In the genomic region with DNA sequence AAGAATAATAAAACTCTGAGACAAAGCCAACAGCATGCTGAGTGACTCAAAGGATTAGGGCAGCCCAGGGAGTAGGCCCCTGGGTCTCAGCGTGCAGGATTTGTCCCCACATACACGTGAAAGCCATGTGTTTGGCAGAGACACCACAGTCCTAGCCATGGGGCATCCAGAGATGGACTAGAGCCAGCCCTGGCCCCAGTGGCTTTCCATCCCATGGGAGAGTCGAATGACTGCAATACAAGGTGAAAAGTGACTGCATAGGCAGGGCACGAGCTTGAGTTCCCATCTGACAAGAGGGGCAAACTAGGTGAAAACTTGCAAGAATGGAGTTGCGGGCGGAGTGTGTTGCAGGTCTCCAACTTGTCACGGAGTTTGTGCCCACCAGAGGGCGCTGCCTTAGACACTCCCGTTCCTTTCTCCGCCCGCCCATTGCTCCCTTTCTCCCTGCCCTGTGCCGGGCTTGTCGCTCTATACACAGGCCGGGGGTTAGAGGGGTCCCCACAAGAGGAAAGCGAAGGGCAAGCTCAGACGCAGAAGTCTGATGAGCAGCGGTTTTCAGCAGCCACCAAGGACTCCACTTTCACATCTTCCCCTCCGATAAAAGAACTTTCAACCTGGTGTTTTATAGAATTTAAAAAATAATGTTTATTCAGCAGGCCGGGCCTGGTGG, we compare ENCODE assay signal across 1 cellular context.
TF ChIP-seq lines count a peak whose summit lies in the region.

No MANE protein-coding gene starts in this region.

TF ChIP-seq in GM23338, 12 proteins besides CTCF, POLR2A, EP300 and RAD21 (continued from another document):
- TF ChIP-seq, protein P1, sequence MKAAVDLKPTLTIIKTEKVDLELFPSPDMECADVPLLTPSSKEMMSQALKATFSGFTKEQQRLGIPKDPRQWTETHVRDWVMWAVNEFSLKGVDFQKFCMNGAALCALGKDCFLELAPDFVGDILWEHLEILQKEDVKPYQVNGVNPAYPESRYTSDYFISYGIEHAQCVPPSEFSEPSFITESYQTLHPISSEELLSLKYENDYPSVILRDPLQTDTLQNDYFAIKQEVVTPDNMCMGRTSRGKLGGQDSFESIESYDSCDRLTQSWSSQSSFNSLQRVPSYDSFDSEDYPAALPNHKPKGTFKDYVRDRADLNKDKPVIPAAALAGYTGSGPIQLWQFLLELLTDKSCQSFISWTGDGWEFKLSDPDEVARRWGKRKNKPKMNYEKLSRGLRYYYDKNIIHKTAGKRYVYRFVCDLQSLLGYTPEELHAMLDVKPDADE (IDR thresholded peaks at IDR 0.05) = no peak; the same call in 1 of the 2 replicates
- TF ChIP-seq EZH2 (IDR thresholded peaks at IDR 0.05; ENCODE audit: low read depth, unreplicated experiment) (no peak), NANOG (IDR thresholded peaks at IDR 0.05; ENCODE audit: borderline replicate concordance) (no peak)
